Comparison of ENCODE assay signal across 11 cellular contexts in genomic region chr22:27318516-27318915, GRCh38.
A peak's percentile ranks its signal among the peaks of the same experiment; 100 is the strongest.
DNase-seq lines count a peak whose midpoint lies in the region; ATAC-seq lines count a peak whose summit lies in the region.
"Had no signal": no experiment of that assay in that cellular context is flagged by ENCODE, and none has a peak within 500 bp of the region (broad histone marks: within the 10 kb centered on the region; RNA-seq: fewer than 3 reads in every experiment).

No MANE protein-coding gene starts in this region.

- H3K9me3 ChIP-seq in trophoblast cell (ENCODE audit: insufficient read depth, low read depth, low read length), result no peaks in the 10 kb centered on the region

- no peak overlapping the region for H4K91ac ChIP-seq in trophoblast cell (ENCODE audit: low read depth, low read length)

- H2BK120ac ChIP-seq in trophoblast cell (ENCODE audit: insufficient read depth, low read length, poor library complexity), result no peak overlapping the region

- no peak overlapping the region for H3K4me3 ChIP-seq in trophoblast cell (ENCODE audit: low read depth, low read length)

- WGBS in trophoblast cell (ENCODE audit: extremely low coverage, insufficient coverage, insufficient read length), result no CpG with 5 or more reads among the region's 3 CpGs

- H4K8ac ChIP-seq in trophoblast cell (ENCODE audit: low read depth, low read length), result no peak overlapping the region

- H3K18ac ChIP-seq in trophoblast cell (ENCODE audit: low read length), result no peak overlapping the region

- DNase-seq in GM04503 (ENCODE audit: low read depth) (peak; percentile 39), RPMI8226 (peak; percentile 37), fibroblast of the conjunctiva (ENCODE audit: low read depth) (peak; percentile 60), trophoblast cell (peak; percentile 39 to 73), Kasumi-1 (lab: John Stamatoyannopoulos, UW) (no peak), NCI-H82 (lab: John Stamatoyannopoulos, UW) (no peak)
- no peak for DNase-seq in stimulated activated CD4-positive, alpha-beta T cell treated with anti-CD3 and anti-CD28 coated beads, Interleukin-12 subunit alpha, Interleukin-12 subunit beta, amount 100 ng/mL, for 4 hours
- DNase-seq: activated CD4-positive, alpha-beta T cell treated with anti-CD3 and anti-CD28 coated beads for 48 hours; DMS79; NCI-H187 treated with DMSO at 0.1 percent for 48 hours had no signal

- no peak overlapping the region for H2BK12ac ChIP-seq in trophoblast cell (ENCODE audit: low read length)

- H3K4ac ChIP-seq in trophoblast cell (ENCODE audit: low read depth, low read length), result no peak overlapping the region

- no peak overlapping the region for H2AK5ac ChIP-seq in trophoblast cell (ENCODE audit: low read length)

- H3K36me3 ChIP-seq in trophoblast cell (ENCODE audit: control insufficient read depth in 1 of 2, insufficient read depth in 2 of 2, low read length in 2 of 2), result no peaks in the 10 kb centered on the region

- no peak overlapping the region for H3K14ac ChIP-seq in trophoblast cell (ENCODE audit: low read length)

- no peaks in the 10 kb centered on the region for H3K79me1 ChIP-seq in trophoblast cell (ENCODE audit: low read length)

- no peak for ATAC-seq in GM18520 (IDR thresholded peaks at IDR 0.05; ENCODE audit: unreplicated experiment)

- H3K4me2 ChIP-seq in trophoblast cell (ENCODE audit: low read length), result no peak overlapping the region

- no peaks in the 10 kb centered on the region for H3K27me3 ChIP-seq in trophoblast cell (ENCODE audit: insufficient read depth, low read length)

- no peak overlapping the region for H4K12ac ChIP-seq in trophoblast cell (ENCODE audit: low read depth, low read length)

- H2BK5ac ChIP-seq in trophoblast cell (ENCODE audit: low read depth, low read length, poor library complexity), result no peak overlapping the region

- H3K79me2 ChIP-seq in trophoblast cell (ENCODE audit: control insufficient read depth, insufficient read depth, low read length, poor library complexity), result no peaks in the 10 kb centered on the region

- H3K27ac ChIP-seq in trophoblast cell (ENCODE audit: low read depth, low read length), result no peak overlapping the region

- H2AFZ ChIP-seq in trophoblast cell (ENCODE audit: insufficient read depth, low read length, poor library complexity), result no peak overlapping the region

- H3K23ac ChIP-seq in trophoblast cell (ENCODE audit: low read length), result no peak overlapping the region

- no peak overlapping the region for H3K9ac ChIP-seq in trophoblast cell (ENCODE audit: low read length)

- peaks cover 5 to 8% of the 10 kb centered on the region in 2 experiments for H3K4me1 ChIP-seq in trophoblast cell (ENCODE audit: control insufficient read depth in 1 of 2, insufficient read depth in 2 of 2, low read length in 2 of 2)

Comparison
In these comparisons a context has a peak if more than half of its experiments do, and no peak if none do; other contexts are left out.
1. DNase-seq: peak in GM04503 (single experiment), RPMI8226 (single experiment), fibroblast of the conjunctiva (single experiment) and trophoblast cell (2 of 2); none in Kasumi-1 (0 of 2), NCI-H82 (single experiment) and stimulated activated CD4-positive, alpha-beta T cell treated with anti-CD3 and anti-CD28 coated beads, Interleukin-12 subunit alpha, Interleukin-12 subunit beta, amount 100 ng/mL, for 4 hours (single experiment).